Comparison of ENCODE assay signal across 8 cellular contexts in genomic region chrX:49041683-49042529, GRCh38. TPM values are rescaled to one million over a fixed set of nuclear protein-coding genes. Genes with fewer than 3 reads are reported as not detected.
DNase-seq lines count a peak whose midpoint lies in the region; ATAC-seq and TF ChIP-seq lines count a peak whose summit lies in the region.

No MANE protein-coding gene starts in this region.

- H3K4me1 Mint-ChIP-seq in Caco-2 (ENCODE audit: low read depth, unreplicated experiment), result peaks cover 7% of the 10 kb centered on the region
- H3K4me1 Mint-ChIP-seq in activated naive CD8-positive, alpha-beta T cell treated with anti-CD3 and anti-CD28 coated beads, Interleukin-2, amount 50 U/mL, for 24 hours, result peaks cover 32% of the 10 kb centered on the region
- H3K4me1 Mint-ChIP-seq in stimulated activated effector memory CD8-positive, alpha-beta T cell treated with anti-CD3 and anti-CD28 coated beads, Interleukin-12 subunit alpha, Interleukin-12 subunit beta, amount 100 ng/mL, for 72 hours, result peaks cover 39% of the 10 kb centered on the region

- POLR2A ChIA-PET in Caco-2 (lab: Charles Lee), result interaction anchor here (0.5 kb wide), 1 partner anchor 444 kb away, joined by 3 read pairs; no protein-coding TSS in a partner anchor

- H3K4me3 ChIP-seq in Caco-2 (ENCODE audit: low read depth, low read length) (peak overlapping the region; percentile 79), iPS-11a (ENCODE audit: low read depth, low read length) (peak overlapping the region; percentile 65)

- peaks cover 42% of the 10 kb centered on the region for H3K36me3 Mint-ChIP-seq in Caco-2 (ENCODE audit: insufficient read depth, unreplicated experiment)
- H3K36me3 Mint-ChIP-seq in activated naive CD8-positive, alpha-beta T cell treated with anti-CD3 and anti-CD28 coated beads, Interleukin-2, amount 50 U/mL, for 24 hours (ENCODE audit: low read depth), result peaks cover 10% of the 10 kb centered on the region
- H3K36me3 Mint-ChIP-seq in stimulated activated effector memory CD8-positive, alpha-beta T cell treated with anti-CD3 and anti-CD28 coated beads, Interleukin-12 subunit alpha, Interleukin-12 subunit beta, amount 100 ng/mL, for 72 hours, result peaks cover 38% of the 10 kb centered on the region

- H3K36me3 ChIP-seq in Caco-2 (ENCODE audit: control insufficient read depth, insufficient read depth, low read length), result no peaks in the 10 kb centered on the region

- TF ChIP-seq CTCF in Caco-2 (IDR thresholded peaks at IDR 0.05; ENCODE audit: insufficient read depth in 1 of 2, low read depth in 1 of 2, low read length in 1 of 2, severe bottlenecking in 1 of 2, unreplicated experiment in 1 of 2), result no peak

- TSS peak; percentile 55 for BruUV-seq in Caco-2 (replicated peaks; lab: Mats Ljungman, UMichigan)

- H3K9me3 Mint-ChIP-seq in Caco-2 (ENCODE audit: unreplicated experiment), result no peaks in the 10 kb centered on the region
- H3K9me3 Mint-ChIP-seq in activated naive CD8-positive, alpha-beta T cell treated with anti-CD3 and anti-CD28 coated beads, Interleukin-2, amount 50 U/mL, for 24 hours, result no peaks in the 10 kb centered on the region
- no peaks in the 10 kb centered on the region for H3K9me3 Mint-ChIP-seq in stimulated activated effector memory CD8-positive, alpha-beta T cell treated with anti-CD3 and anti-CD28 coated beads, Interleukin-12 subunit alpha, Interleukin-12 subunit beta, amount 100 ng/mL, for 72 hours

- intact Hi-C loops in Caco-2 (cut with micrococcal nuclease; ENCODE audit: unreplicated experiment), result loop anchor here (2.0 to 10.0 kb wide), 3 partner anchors 63 to 145 kb away; partner anchors contain the start of genes PQBP1 and TIMM17B

- H3K27ac Mint-ChIP-seq in Caco-2 (ENCODE audit: unreplicated experiment), result peak overlapping the region; percentile 95
- H3K27ac Mint-ChIP-seq in activated naive CD8-positive, alpha-beta T cell treated with anti-CD3 and anti-CD28 coated beads, Interleukin-2, amount 50 U/mL, for 24 hours, result peak overlapping the region; percentile 91
- peak overlapping the region; percentile 93 for H3K27ac Mint-ChIP-seq in stimulated activated effector memory CD8-positive, alpha-beta T cell treated with anti-CD3 and anti-CD28 coated beads, Interleukin-12 subunit alpha, Interleukin-12 subunit beta, amount 100 ng/mL, for 72 hours

- peak in 1 of 2 experiments; percentile 7 for DNase-seq in Caco-2
- DNase-seq in LHCN-M2 (ENCODE audit: low read depth), result peak; percentile 55
- no peak for DNase-seq in activated naive CD8-positive, alpha-beta T cell treated with anti-CD3 and anti-CD28 coated beads, Interleukin-2, amount 50 U/mL, for 24 hours
- DNase-seq in stimulated activated effector memory CD8-positive, alpha-beta T cell treated with anti-CD3 and anti-CD28 coated beads, Interleukin-12 subunit alpha, Interleukin-12 subunit beta, amount 100 ng/mL, for 72 hours (ENCODE audit: low spot score in 2 of 2), result peak in 1 of 2 donors; percentile 51
- DNase-seq in NCI-H1105 treated with DMSO at 0.1 percent for 48 hours (lab: John Stamatoyannopoulos, UW), result no peak

- H3K9me3 ChIP-seq in Caco-2, result no peaks in the 10 kb centered on the region

- CTCF ChIA-PET in Caco-2 (lab: Charles Lee), result no interaction called here

- peak overlapping the region; percentile 88 for H3K4me3 Mint-ChIP-seq in Caco-2 (ENCODE audit: unreplicated experiment)
- peak overlapping the region; percentile 89 for H3K4me3 Mint-ChIP-seq in activated naive CD8-positive, alpha-beta T cell treated with anti-CD3 and anti-CD28 coated beads, Interleukin-2, amount 50 U/mL, for 24 hours
- H3K4me3 Mint-ChIP-seq in stimulated activated effector memory CD8-positive, alpha-beta T cell treated with anti-CD3 and anti-CD28 coated beads, Interleukin-12 subunit alpha, Interleukin-12 subunit beta, amount 100 ng/mL, for 72 hours, result peak overlapping the region; percentile 86

- H3K27me3 Mint-ChIP-seq in Caco-2 (ENCODE audit: insufficient read depth, unreplicated experiment), result no peaks in the 10 kb centered on the region
- H3K27me3 Mint-ChIP-seq in activated naive CD8-positive, alpha-beta T cell treated with anti-CD3 and anti-CD28 coated beads, Interleukin-2, amount 50 U/mL, for 24 hours, result no peaks in the 10 kb centered on the region

- no peaks in the 10 kb centered on the region for H3K27me3 ChIP-seq in Caco-2 (replicated peaks; ENCODE audit: control insufficient read depth, insufficient read depth, low read length)

- H3K4me1 ChIP-seq in Caco-2, result peaks cover 16% of the 10 kb centered on the region

- ATAC-seq in activated naive CD8-positive, alpha-beta T cell treated with anti-CD3 and anti-CD28 coated beads, Interleukin-2, amount 50 U/mL, for 24 hours, result no peak
- no peak for ATAC-seq in stimulated activated effector memory CD8-positive, alpha-beta T cell treated with anti-CD3 and anti-CD28 coated beads, Interleukin-12 subunit alpha, Interleukin-12 subunit beta, amount 100 ng/mL, for 72 hours
- no peak for ATAC-seq in GM21360 (IDR thresholded peaks at IDR 0.05; ENCODE audit: unreplicated experiment)
- no peak for ATAC-seq in GM19035 (IDR thresholded peaks at IDR 0.05; ENCODE audit: unreplicated experiment)

RNA-seq across cellular contexts. Expression of gene TFE3, which starts 1.3 kb away (rescaled TPM):
- total RNA-seq in Caco-2 (2022), result 28.1 and 32.0 TPM in 2 replicates
- 58.9 and 61.5 TPM in 2 replicates for total RNA-seq in LHCN-M2 (2014; rRNA removed)
- polyA plus RNA-seq in LHCN-M2 (2012), result 65.9 TPM

RNA-seq across cellular contexts. Expression of gene CCDC120, which starts 16.9 kb away (rescaled TPM):
- total RNA-seq in Caco-2 (2022), result 16.7 and 17.6 TPM in 2 replicates
- not detected in 2 replicates for total RNA-seq in LHCN-M2 (2014; rRNA removed)
- polyA plus RNA-seq in LHCN-M2 (2012), result 0.02 TPM

RNA-seq across cellular contexts. Expression of gene PRAF2, which starts 31.9 kb away (rescaled TPM):
- total RNA-seq in Caco-2 (2022), result 3.2 and 5.4 TPM in 2 replicates
- total RNA-seq in LHCN-M2 (2014; rRNA removed), result 17.5 and 18.5 TPM in 2 replicates
- polyA plus RNA-seq in LHCN-M2 (2012), result 84.0 TPM

RNA-seq across cellular contexts. Expression of gene WDR45, which starts 37.8 kb away (rescaled TPM):
- total RNA-seq in Caco-2 (2022) (26.7 and 28.6 TPM in 2 replicates), LHCN-M2 (2014; rRNA removed) (44.9 and 52.1 TPM in 2 replicates)
- 57.9 TPM for polyA plus RNA-seq in LHCN-M2 (2012)

RNA-seq across cellular contexts. Expression of gene GRIPAP1, which starts 39.8 kb away (rescaled TPM):
- total RNA-seq in Caco-2 (2022), result 43.1 and 43.6 TPM in 2 replicates
- 22.3 and 25.5 TPM in 2 replicates for total RNA-seq in LHCN-M2 (2014; rRNA removed)
- 19.7 TPM for polyA plus RNA-seq in LHCN-M2 (2012)

Comparison
In these comparisons a context has a peak if more than half of its experiments do, and no peak if none do; other contexts are left out.
1. RNA of gene CCDC120, which starts 16.9 kb away (total RNA-seq): 16.7 to 17.6 TPM in Caco-2; not detected in LHCN-M2; every median in the first group is over 10 times any median in the second.
2. Peak in every context shown above with its lines, with median percentiles within 50 percentile points of each other: H3K27ac Mint-ChIP-seq and H3K4me3 Mint-ChIP-seq.